In the genomic region with DNA sequence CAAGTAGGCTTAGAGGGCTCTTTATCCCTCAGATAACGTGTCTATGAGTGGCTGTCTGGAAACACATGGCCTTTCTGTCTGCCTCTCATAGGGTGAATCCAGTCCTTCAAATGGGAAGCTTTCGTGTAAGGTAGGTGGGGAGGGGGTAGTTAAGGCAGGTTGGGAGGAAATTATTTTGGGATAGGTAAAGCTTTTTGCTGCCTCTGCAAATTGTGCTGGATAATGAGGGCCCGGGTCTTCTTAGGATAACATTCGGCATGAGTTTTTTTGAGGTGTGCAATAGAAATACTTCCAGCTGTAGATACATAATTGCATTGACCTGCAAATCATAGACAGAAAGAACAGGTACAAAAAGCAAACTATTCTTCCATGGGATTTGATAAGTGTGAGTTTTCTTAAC, we compare ENCODE assay signal across 1 cellular context.
TF ChIP-seq lines count a peak whose summit lies in the region.

No MANE protein-coding gene starts in this region.

TF ChIP-seq in H1, 55 proteins besides CTCF, POLR2A, EP300 and RAD21:
- TF ChIP-seq KDM1A (IDR thresholded peaks at IDR 0.05; ENCODE audit: borderline replicate concordance, low read length) (no peak), BRCA1 (IDR thresholded peaks at IDR 0.05; ENCODE audit: low read depth, low read length) (no peak), EZH2 (IDR thresholded peaks at IDR 0.05; ENCODE audit: low read depth, low read length, severe bottlenecking) (no peak), RFX5 (IDR thresholded peaks at IDR 0.05; ENCODE audit: borderline replicate concordance, low read depth, low read length) (no peak), CHD2 (IDR thresholded peaks at IDR 0.05; ENCODE audit: low read length) (no peak), SUZ12 (IDR thresholded peaks at IDR 0.05; ENCODE audit: low read length) (no peak), HDAC6 (IDR thresholded peaks at IDR 0.05; ENCODE audit: low read depth, low read length) (no peak), SAP30 (IDR thresholded peaks at IDR 0.05; ENCODE audit: insufficient read depth, insufficient replicate concordance, low read length) (no peak), RBBP5 (IDR thresholded peaks at IDR 0.05; ENCODE audit: borderline replicate concordance, low read depth, low read length) (no peak), SIN3A (conservative IDR thresholded peaks at IDR 0.05 in 1 of 2, IDR thresholded peaks at IDR 0.05 in 1 of 2; ENCODE audit: low read depth in 1 of 2, low read length in 2 of 2) (no peak), POU5F1 (IDR thresholded peaks at IDR 0.05; ENCODE audit: low read depth, low read length) (no peak), CHD1 (IDR thresholded peaks at IDR 0.05; ENCODE audit: low read depth, low read length) (no peak), POLR2AphosphoS5 (IDR thresholded peaks at IDR 0.05; ENCODE audit: low read depth, low read length) (no peak), SRF (IDR thresholded peaks at IDR 0.05; ENCODE audit: low read depth, low read length) (no peak), NANOG (IDR thresholded peaks at IDR 0.05; ENCODE audit: insufficient read depth, low read depth, low read length, poor library complexity, severe bottlenecking) (no peak), SIRT6 (IDR thresholded peaks at IDR 0.05; ENCODE audit: low read length) (no peak), TEAD4 (IDR thresholded peaks at IDR 0.05; ENCODE audit: low read depth, low read length) (no peak), KDM5A (IDR thresholded peaks at IDR 0.05; ENCODE audit: low read length) (no peak)
- TF ChIP-seq, protein P1, sequence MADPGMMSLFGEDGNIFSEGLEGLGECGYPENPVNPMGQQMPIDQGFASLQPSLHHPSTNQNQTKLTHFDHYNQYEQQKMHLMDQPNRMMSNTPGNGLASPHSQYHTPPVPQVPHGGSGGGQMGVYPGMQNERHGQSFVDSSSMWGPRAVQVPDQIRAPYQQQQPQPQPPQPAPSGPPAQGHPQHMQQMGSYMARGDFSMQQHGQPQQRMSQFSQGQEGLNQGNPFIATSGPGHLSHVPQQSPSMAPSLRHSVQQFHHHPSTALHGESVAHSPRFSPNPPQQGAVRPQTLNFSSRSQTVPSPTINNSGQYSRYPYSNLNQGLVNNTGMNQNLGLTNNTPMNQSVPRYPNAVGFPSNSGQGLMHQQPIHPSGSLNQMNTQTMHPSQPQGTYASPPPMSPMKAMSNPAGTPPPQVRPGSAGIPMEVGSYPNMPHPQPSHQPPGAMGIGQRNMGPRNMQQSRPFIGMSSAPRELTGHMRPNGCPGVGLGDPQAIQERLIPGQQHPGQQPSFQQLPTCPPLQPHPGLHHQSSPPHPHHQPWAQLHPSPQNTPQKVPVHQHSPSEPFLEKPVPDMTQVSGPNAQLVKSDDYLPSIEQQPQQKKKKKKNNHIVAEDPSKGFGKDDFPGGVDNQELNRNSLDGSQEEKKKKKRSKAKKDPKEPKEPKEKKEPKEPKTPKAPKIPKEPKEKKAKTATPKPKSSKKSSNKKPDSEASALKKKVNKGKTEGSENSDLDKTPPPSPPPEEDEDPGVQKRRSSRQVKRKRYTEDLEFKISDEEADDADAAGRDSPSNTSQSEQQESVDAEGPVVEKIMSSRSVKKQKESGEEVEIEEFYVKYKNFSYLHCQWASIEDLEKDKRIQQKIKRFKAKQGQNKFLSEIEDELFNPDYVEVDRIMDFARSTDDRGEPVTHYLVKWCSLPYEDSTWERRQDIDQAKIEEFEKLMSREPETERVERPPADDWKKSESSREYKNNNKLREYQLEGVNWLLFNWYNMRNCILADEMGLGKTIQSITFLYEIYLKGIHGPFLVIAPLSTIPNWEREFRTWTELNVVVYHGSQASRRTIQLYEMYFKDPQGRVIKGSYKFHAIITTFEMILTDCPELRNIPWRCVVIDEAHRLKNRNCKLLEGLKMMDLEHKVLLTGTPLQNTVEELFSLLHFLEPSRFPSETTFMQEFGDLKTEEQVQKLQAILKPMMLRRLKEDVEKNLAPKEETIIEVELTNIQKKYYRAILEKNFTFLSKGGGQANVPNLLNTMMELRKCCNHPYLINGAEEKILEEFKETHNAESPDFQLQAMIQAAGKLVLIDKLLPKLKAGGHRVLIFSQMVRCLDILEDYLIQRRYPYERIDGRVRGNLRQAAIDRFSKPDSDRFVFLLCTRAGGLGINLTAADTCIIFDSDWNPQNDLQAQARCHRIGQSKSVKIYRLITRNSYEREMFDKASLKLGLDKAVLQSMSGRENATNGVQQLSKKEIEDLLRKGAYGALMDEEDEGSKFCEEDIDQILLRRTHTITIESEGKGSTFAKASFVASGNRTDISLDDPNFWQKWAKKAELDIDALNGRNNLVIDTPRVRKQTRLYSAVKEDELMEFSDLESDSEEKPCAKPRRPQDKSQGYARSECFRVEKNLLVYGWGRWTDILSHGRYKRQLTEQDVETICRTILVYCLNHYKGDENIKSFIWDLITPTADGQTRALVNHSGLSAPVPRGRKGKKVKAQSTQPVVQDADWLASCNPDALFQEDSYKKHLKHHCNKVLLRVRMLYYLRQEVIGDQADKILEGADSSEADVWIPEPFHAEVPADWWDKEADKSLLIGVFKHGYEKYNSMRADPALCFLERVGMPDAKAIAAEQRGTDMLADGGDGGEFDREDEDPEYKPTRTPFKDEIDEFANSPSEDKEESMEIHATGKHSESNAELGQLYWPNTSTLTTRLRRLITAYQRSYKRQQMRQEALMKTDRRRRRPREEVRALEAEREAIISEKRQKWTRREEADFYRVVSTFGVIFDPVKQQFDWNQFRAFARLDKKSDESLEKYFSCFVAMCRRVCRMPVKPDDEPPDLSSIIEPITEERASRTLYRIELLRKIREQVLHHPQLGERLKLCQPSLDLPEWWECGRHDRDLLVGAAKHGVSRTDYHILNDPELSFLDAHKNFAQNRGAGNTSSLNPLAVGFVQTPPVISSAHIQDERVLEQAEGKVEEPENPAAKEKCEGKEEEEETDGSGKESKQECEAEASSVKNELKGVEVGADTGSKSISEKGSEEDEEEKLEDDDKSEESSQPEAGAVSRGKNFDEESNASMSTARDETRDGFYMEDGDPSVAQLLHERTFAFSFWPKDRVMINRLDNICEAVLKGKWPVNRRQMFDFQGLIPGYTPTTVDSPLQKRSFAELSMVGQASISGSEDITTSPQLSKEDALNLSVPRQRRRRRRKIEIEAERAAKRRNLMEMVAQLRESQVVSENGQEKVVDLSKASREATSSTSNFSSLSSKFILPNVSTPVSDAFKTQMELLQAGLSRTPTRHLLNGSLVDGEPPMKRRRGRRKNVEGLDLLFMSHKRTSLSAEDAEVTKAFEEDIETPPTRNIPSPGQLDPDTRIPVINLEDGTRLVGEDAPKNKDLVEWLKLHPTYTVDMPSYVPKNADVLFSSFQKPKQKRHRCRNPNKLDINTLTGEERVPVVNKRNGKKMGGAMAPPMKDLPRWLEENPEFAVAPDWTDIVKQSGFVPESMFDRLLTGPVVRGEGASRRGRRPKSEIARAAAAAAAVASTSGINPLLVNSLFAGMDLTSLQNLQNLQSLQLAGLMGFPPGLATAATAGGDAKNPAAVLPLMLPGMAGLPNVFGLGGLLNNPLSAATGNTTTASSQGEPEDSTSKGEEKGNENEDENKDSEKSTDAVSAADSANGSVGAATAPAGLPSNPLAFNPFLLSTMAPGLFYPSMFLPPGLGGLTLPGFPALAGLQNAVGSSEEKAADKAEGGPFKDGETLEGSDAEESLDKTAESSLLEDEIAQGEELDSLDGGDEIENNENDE (IDR thresholded peaks at IDR 0.05; ENCODE audit: insufficient replicate concordance, low read length) = no peak
- TF ChIP-seq, protein P2, sequence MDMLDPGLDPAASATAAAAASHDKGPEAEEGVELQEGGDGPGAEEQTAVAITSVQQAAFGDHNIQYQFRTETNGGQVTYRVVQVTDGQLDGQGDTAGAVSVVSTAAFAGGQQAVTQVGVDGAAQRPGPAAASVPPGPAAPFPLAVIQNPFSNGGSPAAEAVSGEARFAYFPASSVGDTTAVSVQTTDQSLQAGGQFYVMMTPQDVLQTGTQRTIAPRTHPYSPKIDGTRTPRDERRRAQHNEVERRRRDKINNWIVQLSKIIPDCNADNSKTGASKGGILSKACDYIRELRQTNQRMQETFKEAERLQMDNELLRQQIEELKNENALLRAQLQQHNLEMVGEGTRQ (IDR thresholded peaks at IDR 0.05; ENCODE audit: low read length) = no peak
